In the genomic region with DNA sequence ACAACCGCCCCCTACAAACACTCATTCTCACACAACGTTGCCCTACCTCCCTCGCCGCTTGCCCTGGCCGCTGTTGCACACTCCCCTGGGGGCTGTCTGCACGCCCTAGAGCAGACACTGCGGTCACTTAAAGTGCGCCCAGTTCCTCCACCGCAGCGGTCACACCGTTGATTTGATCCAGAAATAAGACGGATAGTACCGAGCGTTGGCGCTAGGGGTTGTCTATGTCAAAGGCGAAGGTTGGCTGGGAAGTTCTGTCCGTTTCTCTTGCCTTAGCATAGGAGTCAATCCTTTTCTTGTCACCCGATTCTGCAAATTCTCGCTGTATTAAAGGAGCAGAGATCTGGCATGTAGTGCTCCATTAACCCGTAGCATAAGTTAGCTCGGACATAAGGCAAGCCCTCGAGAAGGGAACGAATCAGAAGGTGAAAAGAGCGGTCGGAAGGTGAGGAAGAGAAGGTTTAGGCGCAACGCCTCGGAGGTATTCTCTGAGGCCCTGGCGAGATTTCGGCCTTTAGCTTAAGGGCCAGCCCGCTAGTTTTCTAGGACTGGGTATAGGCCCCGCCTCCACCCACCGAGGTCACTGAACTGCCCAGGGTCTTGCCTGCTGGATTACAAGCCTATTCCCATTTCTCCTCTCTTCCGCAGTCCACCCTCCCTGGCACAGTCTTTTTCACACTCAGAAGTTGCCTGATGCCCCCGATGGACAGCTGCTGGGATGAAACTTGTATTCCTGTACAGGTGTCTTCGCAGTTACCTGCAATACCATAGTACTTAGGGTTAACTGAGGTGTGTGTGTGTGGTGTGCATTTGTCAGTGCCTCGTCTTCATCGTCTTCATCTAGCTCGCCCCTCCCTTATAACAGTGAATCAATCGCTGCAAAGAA, we compare ENCODE assay signal across 11 cellular contexts. TPM values are rescaled to one million over a fixed set of nuclear protein-coding genes. Genes with fewer than 3 reads are reported as not detected.
DNase-seq lines count a peak whose midpoint lies in the region; ATAC-seq and TF ChIP-seq lines count a peak whose summit lies in the region.
"Had no signal": no experiment of that assay in that cellular context is flagged by ENCODE, and none has a peak within 500 bp of the region (broad histone marks: within the 10 kb centered on the region; RNA-seq: fewer than 3 reads in every experiment).

No MANE protein-coding gene starts in this region.

- TF ChIP-seq CTCF in prostate gland (IDR thresholded peaks at IDR 0.05): no peak

- H3K36me3 ChIP-seq in HUES64 (ENCODE audit: insufficient read depth, low read length): no peaks in the 10 kb centered on the region
- no peaks in the 10 kb centered on the region for H3K36me3 ChIP-seq in Karpas-422 (ENCODE audit: insufficient read depth, low read length)
- no peaks in the 10 kb centered on the region for H3K36me3 ChIP-seq in prostate gland

- H3K27ac ChIP-seq in HUES64 (ENCODE audit: low read depth, low read length): no peak overlapping the region
- no peak overlapping the region for H3K27ac ChIP-seq in Karpas-422 (ENCODE audit: low read length)
- no peak overlapping the region for H3K27ac ChIP-seq in prostate gland

- H3K4me1 ChIP-seq in HUES64 (ENCODE audit: insufficient read depth, low read length): peaks cover 14% of the 10 kb centered on the region
- no peaks in the 10 kb centered on the region for H3K4me1 ChIP-seq in Karpas-422 (ENCODE audit: low read length)
- no peaks in the 10 kb centered on the region for H3K4me1 ChIP-seq in prostate gland (replicated peaks)

- WGBS in HUES64: 7% methylated on average over 37 of the region's 40 CpGs
- 8% methylated on average over 40 of the region's 40 CpGs for WGBS in prostate gland

- H3K4me3 Mint-ChIP-seq in naive B cell: peak overlapping the region in 3 of 8 donors; percentile 0 to 83 (median 13)
- H3K4me3 Mint-ChIP-seq: dendritic cell treated with granulocyte-macrophage colony-stimulating factor and Interleukin-4, amounts not matched to agents 40 ng/mL and 50 ng/mL, for 4 days had no signal

- TF ChIP-seq POLR2A in prostate gland (IDR thresholded peaks at IDR 0.05): no peak

- no peak overlapping the region for H3K9ac ChIP-seq in HUES64 (ENCODE audit: low read depth, low read length)
- no peak overlapping the region for H3K9ac ChIP-seq in Karpas-422 (ENCODE audit: low read length)

- H3K27me3 ChIP-seq in HUES64 (ENCODE audit: insufficient read depth, low read length) (peaks cover 78% of the 10 kb centered on the region), Karpas-422 (ENCODE audit: low read length) (no peaks in the 10 kb centered on the region), prostate gland (replicated peaks; ENCODE audit: insufficient read depth) (peaks cover 43% of the 10 kb centered on the region)

- intact Hi-C loops in prostate gland (cut with DNase I): no loop called here

- peaks cover 12 to 18% (median 14%) of the 10 kb centered on the region in 3 donors for H3K4me1 Mint-ChIP-seq in naive B cell

- no peak overlapping the region for H2AFZ ChIP-seq in Karpas-422 (ENCODE audit: low read length)

- H3K9me3 Mint-ChIP-seq in naive B cell: peaks cover 2 to 41% (median 18%) of the 10 kb centered on the region in 7 donors
- H3K9me3 Mint-ChIP-seq: dendritic cell treated with granulocyte-macrophage colony-stimulating factor and Interleukin-4, amounts not matched to agents 40 ng/mL and 50 ng/mL, for 4 days had no signal

- H3K27ac Mint-ChIP-seq in naive B cell: peak overlapping the region in 4 of 6 donors; percentile 15 to 92 (median 88)
- H3K27ac Mint-ChIP-seq: dendritic cell treated with granulocyte-macrophage colony-stimulating factor and Interleukin-4, amounts not matched to agents 40 ng/mL and 50 ng/mL, for 4 days had no signal

- H3K79me2 ChIP-seq in Karpas-422 (ENCODE audit: low read length): no peaks in the 10 kb centered on the region

- no peak overlapping the region for H3K4me2 ChIP-seq in Karpas-422 (ENCODE audit: low read depth, low read length, poor library complexity, severe bottlenecking)

- H3K4me3 ChIP-seq in HUES64 (ENCODE audit: low read length) (peak overlapping the region; percentile 63), Karpas-422 (ENCODE audit: low read length) (no peak overlapping the region), prostate gland (no peak overlapping the region)

- ATAC-seq in naive B cell (ENCODE audit: low read depth in 2 of 2) (no peak), HG02938 (IDR thresholded peaks at IDR 0.05; ENCODE audit: unreplicated experiment) (no peak)
- ATAC-seq: left cardiac atrium had no signal

- peaks cover 9 to 20% of the 10 kb centered on the region in 2 donors for H3K36me3 Mint-ChIP-seq in naive B cell

- H3K9me3 ChIP-seq in HUES64 (ENCODE audit: insufficient read depth, low read depth, low read length) (no peaks in the 10 kb centered on the region), Karpas-422 (ENCODE audit: low read length) (no peaks in the 10 kb centered on the region), prostate gland (no peaks in the 10 kb centered on the region)

- H3K27me3 Mint-ChIP-seq in naive B cell: peaks cover 59 to 81% (median 70%) of the 10 kb centered on the region in 3 donors

- no peaks in the 10 kb centered on the region for H4K20me1 ChIP-seq in Karpas-422 (ENCODE audit: insufficient read depth, low read depth, low read length)

- H3K9me2 ChIP-seq in Karpas-422 (replicated peaks; ENCODE audit: insufficient read depth, low read length): no peaks in the 10 kb centered on the region

- DNase-seq in DMS53 treated with DMSO at 0.1 percent for 48 hours (lab: John Stamatoyannopoulos, UW; ENCODE audit: unreplicated experiment) (peak; percentile 79), ecto neural progenitor cell (ENCODE audit: low spot score) (peak; percentile 72), naive B cell (no peak), Karpas-422 (no peak), DMS79 treated with DMSO at 0.1 percent for 48 hours (lab: John Stamatoyannopoulos, UW) (no peak), prostate gland (ENCODE audit: low spot score) (no peak)
- DNase-seq: left cardiac atrium, NCI-H1105 treated with DMSO at 0.1 percent for 48 hours had no signal

RNA-seq across cellular contexts. Expression of gene NXPH1, which starts 10.7 kb away (rescaled TPM):
- 0.35 TPM for polyA plus RNA-seq in HUES64 (2013, experiment 1 of 2)
- 0.51 TPM for polyA plus RNA-seq in HUES64 (2013, experiment 2 of 2)
- not detected for polyA plus RNA-seq in naive B cell (ENCODE audit: low read depth in 6 of 6)
- total RNA-seq in Karpas-422 (2014; rRNA removed; shearing (Covaris generic); ENCODE audit: low replicate concordance): not detected in 2 replicates
- not detected for total RNA-seq in prostate gland
- total RNA-seq: left cardiac atrium had no signal

Comparison
In these comparisons a context has a peak if more than half of its experiments do, and no peak if none do; other contexts are left out.
1. DNase-seq: peak in DMS53 treated with DMSO at 0.1 percent for 48 hours (single experiment) and ecto neural progenitor cell (single experiment); none in naive B cell (single experiment), Karpas-422 (single experiment), DMS79 treated with DMSO at 0.1 percent for 48 hours (single experiment) and prostate gland (single experiment).